Comparison of ENCODE assay signal across 8 cellular contexts in genomic region chr20:20083796-20084195, GRCh38. TPM values are rescaled to one million over a fixed set of nuclear protein-coding genes. Genes with fewer than 3 reads are reported as not detected.
DNase-seq lines count a peak whose midpoint lies in the region; ATAC-seq, FAIRE-seq and TF ChIP-seq lines count a peak whose summit lies in the region.

No MANE protein-coding gene starts in this region.

- intact Hi-C loops in left lung (cut with DNase I): no loop called here

- ATAC-seq in left lung: peak; percentile 73
- ATAC-seq in GM18498 (IDR thresholded peaks at IDR 0.05; ENCODE audit: unreplicated experiment): no peak
- no peak for ATAC-seq in HG03520 (IDR thresholded peaks at IDR 0.05; ENCODE audit: unreplicated experiment)

- peak overlapping the region; percentile 15; the same call in 1 of the 2 replicates for H3K4me3 ChIP-seq in Jurkat, Clone E6-1 (ENCODE audit: low read length)
- no peak overlapping the region for H3K4me3 ChIP-seq in bronchial epithelial cell (ENCODE audit: low read depth, low read length)
- no peak overlapping the region for H3K4me3 ChIP-seq in left lung

- H3K36me3 ChIP-seq in bronchial epithelial cell (ENCODE audit: control insufficient read depth, insufficient read depth, low read length) (no peaks in the 10 kb centered on the region), left lung (no peaks in the 10 kb centered on the region)

- peak; percentile 32 for DNase-seq in GM10266 (ENCODE audit: extremely low spot score)
- DNase-seq in Jurkat, Clone E6-1 (ENCODE audit: low read depth, low spot score): peak; percentile 61
- DNase-seq in NOMO-1 (lab: John Stamatoyannopoulos, UW; ENCODE audit: unreplicated experiment in 2 of 2): peak; percentile 58 to 66
- DNase-seq in bronchial epithelial cell (ENCODE audit: low read depth): peak; percentile 51
- DNase-seq in left lung: no peak
- DNase-seq in activated CD8-positive, alpha-beta memory T cell treated with anti-CD3 and anti-CD28 coated beads for 24 hours: no peak

- no peaks in the 10 kb centered on the region for H3K4me1 ChIP-seq in left lung

- TF ChIP-seq CTCF in GM10266 (IDR thresholded peaks at IDR 0.05; ENCODE audit: control insufficient read depth, insufficient read depth, low read depth, missing control alignments): peak; percentile 35
- peak; percentile 45 for TF ChIP-seq CTCF in bronchial epithelial cell (IDR thresholded peaks at IDR 0.05; ENCODE audit: insufficient read depth, low read length, severe bottlenecking)
- peak; percentile 15 to 48 for TF ChIP-seq CTCF in left lung (IDR thresholded peaks at IDR 0.05)

- no peak overlapping the region for H3K27ac ChIP-seq in left lung

- H3K9me3 ChIP-seq in left lung: no peaks in the 10 kb centered on the region

- FAIRE-seq in bronchial epithelial cell (lab: Jason Lieb, UNC): no peak

- H3K27me3 ChIP-seq in bronchial epithelial cell (ENCODE audit: control insufficient read depth, insufficient read depth, low read length): peaks cover 2% of the 10 kb centered on the region
- H3K27me3 ChIP-seq in left lung: peaks cover 4 to 7% of the 10 kb centered on the region in 2 donors

RNA-seq across cellular contexts. Expression of gene CFAP61, which starts 31.5 kb away (rescaled TPM):
- not detected for polyA plus RNA-seq in Jurkat, Clone E6-1 (2012; ENCODE audit: insufficient read depth, insufficient read length)
- total RNA-seq in bronchial epithelial cell (0.13 and 0.26 TPM in 2 replicates), left lung (1 to 10 TPM in 1 of 2 donors, not detected in 1; 4.0 TPM)

RNA-seq across cellular contexts. Expression of gene CRNKL1, which starts 31.5 kb away (rescaled TPM):
- 47.6 TPM for polyA plus RNA-seq in Jurkat, Clone E6-1 (2012; ENCODE audit: insufficient read depth, insufficient read length)
- 14.0 and 14.1 TPM in 2 replicates for total RNA-seq in bronchial epithelial cell
- total RNA-seq in left lung: 10 to 100 TPM; 17.9 to 20.1 TPM

Comparison
In these comparisons a context has a peak if more than half of its experiments do, and no peak if none do; other contexts are left out.
1. DNase-seq: peak in GM10266 (single experiment), Jurkat, Clone E6-1 (single experiment), NOMO-1 (2 of 2) and bronchial epithelial cell (single experiment); none in left lung (0 of 2) and activated CD8-positive, alpha-beta memory T cell treated with anti-CD3 and anti-CD28 coated beads for 24 hours (single experiment).
2. Peak in every context shown above with its lines, with median percentiles within 50 percentile points of each other: CTCF ChIP-seq.